ENCODE assay signal across 1 cellular context in genomic region chr1:74857676-74858075, GRCh38.
TF ChIP-seq lines count a peak whose summit lies in the region.

No MANE protein-coding gene starts in this region.

TF ChIP-seq in GM23338, 12 proteins besides CTCF, POLR2A, EP300 and RAD21 (continued from another document):
- TF ChIP-seq ETS1 (IDR thresholded peaks at IDR 0.05) (no peak), ZNF462 (CRISPR knock-in tag; IDR thresholded peaks at IDR 0.05) (no peak)
